In the genomic region with DNA sequence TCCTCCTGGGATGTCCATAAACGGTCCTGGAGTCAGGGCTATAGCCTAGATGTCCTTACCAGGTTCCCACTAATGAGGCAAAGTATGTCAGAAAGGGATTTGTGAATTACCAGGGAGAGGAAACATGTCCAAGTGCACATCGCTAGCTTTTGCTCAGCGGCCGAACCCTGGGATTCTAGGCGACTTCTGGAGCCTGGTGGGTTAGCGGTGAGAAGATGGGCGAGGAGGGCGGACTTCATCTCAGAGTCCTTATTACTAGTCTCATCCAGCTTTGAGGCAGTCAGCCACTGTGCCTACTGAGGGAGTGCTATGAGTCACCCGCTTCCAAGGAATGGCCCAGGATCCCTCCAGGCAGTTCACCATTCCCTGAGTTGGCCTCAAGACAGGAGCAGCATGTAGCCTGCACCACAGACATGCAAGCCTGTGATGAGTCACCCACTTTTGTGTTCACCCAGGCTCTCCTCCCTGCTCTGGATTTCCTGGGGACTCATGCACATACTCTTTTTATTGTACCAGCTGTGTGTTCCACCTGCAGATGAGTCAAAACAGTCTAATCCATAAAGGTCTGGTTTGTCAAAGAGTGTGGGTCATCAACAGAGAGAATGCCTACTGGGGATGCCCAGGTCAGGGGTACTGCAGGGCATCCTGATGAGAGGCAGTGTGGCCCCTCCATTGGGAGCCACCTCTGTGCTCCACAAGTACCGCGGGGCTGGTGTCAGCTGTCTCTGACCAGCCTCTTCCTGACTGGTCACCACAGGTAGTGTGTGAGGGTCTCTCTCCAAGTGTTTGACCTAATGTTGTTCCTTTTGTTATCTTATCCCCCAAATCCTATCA, we compare ENCODE assay signal across 1 cellular context.
A peak's percentile ranks its signal among the peaks of the same experiment; 100 is the strongest.
TF ChIP-seq lines count a peak whose summit lies in the region.

No MANE protein-coding gene starts in this region.

TF ChIP-seq in HEK293, 187 proteins besides CTCF, POLR2A, EP300 and RAD21 (continued from another document and continues in another):
- TF ChIP-seq, protein P1, sequence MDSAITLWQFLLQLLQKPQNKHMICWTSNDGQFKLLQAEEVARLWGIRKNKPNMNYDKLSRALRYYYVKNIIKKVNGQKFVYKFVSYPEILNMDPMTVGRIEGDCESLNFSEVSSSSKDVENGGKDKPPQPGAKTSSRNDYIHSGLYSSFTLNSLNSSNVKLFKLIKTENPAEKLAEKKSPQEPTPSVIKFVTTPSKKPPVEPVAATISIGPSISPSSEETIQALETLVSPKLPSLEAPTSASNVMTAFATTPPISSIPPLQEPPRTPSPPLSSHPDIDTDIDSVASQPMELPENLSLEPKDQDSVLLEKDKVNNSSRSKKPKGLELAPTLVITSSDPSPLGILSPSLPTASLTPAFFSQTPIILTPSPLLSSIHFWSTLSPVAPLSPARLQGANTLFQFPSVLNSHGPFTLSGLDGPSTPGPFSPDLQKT (IDR thresholded peaks at IDR 0.05; ENCODE audit: borderline replicate concordance, low read depth, low read length), result no peak
- TF ChIP-seq, protein P2, sequence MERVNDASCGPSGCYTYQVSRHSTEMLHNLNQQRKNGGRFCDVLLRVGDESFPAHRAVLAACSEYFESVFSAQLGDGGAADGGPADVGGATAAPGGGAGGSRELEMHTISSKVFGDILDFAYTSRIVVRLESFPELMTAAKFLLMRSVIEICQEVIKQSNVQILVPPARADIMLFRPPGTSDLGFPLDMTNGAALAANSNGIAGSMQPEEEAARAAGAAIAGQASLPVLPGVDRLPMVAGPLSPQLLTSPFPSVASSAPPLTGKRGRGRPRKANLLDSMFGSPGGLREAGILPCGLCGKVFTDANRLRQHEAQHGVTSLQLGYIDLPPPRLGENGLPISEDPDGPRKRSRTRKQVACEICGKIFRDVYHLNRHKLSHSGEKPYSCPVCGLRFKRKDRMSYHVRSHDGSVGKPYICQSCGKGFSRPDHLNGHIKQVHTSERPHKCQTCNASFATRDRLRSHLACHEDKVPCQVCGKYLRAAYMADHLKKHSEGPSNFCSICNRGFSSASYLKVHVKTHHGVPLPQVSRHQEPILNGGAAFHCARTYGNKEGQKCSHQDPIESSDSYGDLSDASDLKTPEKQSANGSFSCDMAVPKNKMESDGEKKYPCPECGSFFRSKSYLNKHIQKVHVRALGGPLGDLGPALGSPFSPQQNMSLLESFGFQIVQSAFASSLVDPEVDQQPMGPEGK (tag by site-specific recombination; IDR thresholded peaks at IDR 0.05), result no peak
- no peak for TF ChIP-seq ZNF654 (tag by site-specific recombination; IDR thresholded peaks at IDR 0.05; ENCODE audit: low read depth)
- TF ChIP-seq BCL11A (tag by site-specific recombination; IDR thresholded peaks at IDR 0.05; ENCODE audit: low read depth), result no peak
- TF ChIP-seq ZNF366 (tag by site-specific recombination; conservative IDR thresholded peaks at IDR 0.05), result peak; percentile 75
- no peak; the same call in 1 of the 2 replicates for TF ChIP-seq ZNF335 (tag by site-specific recombination; conservative IDR thresholded peaks at IDR 0.05)
- no peak for TF ChIP-seq ZNF76 (tag by site-specific recombination; IDR thresholded peaks at IDR 0.05; ENCODE audit: borderline replicate concordance, low read depth)
- no peak for TF ChIP-seq ZNF175 (tag by site-specific recombination; IDR thresholded peaks at IDR 0.05)
- TF ChIP-seq KLF9 (tag by site-specific recombination; IDR thresholded peaks at IDR 0.05; ENCODE audit: low read depth), result no peak
- no peak for TF ChIP-seq ZNF23 (tag by site-specific recombination; IDR thresholded peaks at IDR 0.05; ENCODE audit: borderline replicate concordance)
- no peak for TF ChIP-seq ZNF350 (tag by site-specific recombination; IDR thresholded peaks at IDR 0.05)
- TF ChIP-seq, protein P3, sequence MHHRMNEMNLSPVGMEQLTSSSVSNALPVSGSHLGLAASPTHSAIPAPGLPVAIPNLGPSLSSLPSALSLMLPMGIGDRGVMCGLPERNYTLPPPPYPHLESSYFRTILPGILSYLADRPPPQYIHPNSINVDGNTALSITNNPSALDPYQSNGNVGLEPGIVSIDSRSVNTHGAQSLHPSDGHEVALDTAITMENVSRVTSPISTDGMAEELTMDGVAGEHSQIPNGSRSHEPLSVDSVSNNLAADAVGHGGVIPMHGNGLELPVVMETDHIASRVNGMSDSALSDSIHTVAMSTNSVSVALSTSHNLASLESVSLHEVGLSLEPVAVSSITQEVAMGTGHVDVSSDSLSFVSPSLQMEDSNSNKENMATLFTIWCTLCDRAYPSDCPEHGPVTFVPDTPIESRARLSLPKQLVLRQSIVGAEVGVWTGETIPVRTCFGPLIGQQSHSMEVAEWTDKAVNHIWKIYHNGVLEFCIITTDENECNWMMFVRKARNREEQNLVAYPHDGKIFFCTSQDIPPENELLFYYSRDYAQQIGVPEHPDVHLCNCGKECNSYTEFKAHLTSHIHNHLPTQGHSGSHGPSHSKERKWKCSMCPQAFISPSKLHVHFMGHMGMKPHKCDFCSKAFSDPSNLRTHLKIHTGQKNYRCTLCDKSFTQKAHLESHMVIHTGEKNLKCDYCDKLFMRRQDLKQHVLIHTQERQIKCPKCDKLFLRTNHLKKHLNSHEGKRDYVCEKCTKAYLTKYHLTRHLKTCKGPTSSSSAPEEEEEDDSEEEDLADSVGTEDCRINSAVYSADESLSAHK (tag by site-specific recombination; IDR thresholded peaks at IDR 0.05), result no peak
- no peak for TF ChIP-seq ZNF830 (tag by site-specific recombination; IDR thresholded peaks at IDR 0.05; ENCODE audit: low read depth)
- no peak for TF ChIP-seq KLF1 (tag by site-specific recombination; IDR thresholded peaks at IDR 0.05)
- no peak for TF ChIP-seq ZBTB1 (tag by site-specific recombination; IDR thresholded peaks at IDR 0.05)
- TF ChIP-seq HOXC10 (CRISPR knock-in tag; IDR thresholded peaks at IDR 0.05), result no peak
- TF ChIP-seq ZNF521 (tag by site-specific recombination; IDR thresholded peaks at IDR 0.05), result no peak
- TF ChIP-seq ZNF510 (tag by site-specific recombination; IDR thresholded peaks at IDR 0.05; ENCODE audit: insufficient replicate concordance), result no peak
- TF ChIP-seq, protein P4, sequence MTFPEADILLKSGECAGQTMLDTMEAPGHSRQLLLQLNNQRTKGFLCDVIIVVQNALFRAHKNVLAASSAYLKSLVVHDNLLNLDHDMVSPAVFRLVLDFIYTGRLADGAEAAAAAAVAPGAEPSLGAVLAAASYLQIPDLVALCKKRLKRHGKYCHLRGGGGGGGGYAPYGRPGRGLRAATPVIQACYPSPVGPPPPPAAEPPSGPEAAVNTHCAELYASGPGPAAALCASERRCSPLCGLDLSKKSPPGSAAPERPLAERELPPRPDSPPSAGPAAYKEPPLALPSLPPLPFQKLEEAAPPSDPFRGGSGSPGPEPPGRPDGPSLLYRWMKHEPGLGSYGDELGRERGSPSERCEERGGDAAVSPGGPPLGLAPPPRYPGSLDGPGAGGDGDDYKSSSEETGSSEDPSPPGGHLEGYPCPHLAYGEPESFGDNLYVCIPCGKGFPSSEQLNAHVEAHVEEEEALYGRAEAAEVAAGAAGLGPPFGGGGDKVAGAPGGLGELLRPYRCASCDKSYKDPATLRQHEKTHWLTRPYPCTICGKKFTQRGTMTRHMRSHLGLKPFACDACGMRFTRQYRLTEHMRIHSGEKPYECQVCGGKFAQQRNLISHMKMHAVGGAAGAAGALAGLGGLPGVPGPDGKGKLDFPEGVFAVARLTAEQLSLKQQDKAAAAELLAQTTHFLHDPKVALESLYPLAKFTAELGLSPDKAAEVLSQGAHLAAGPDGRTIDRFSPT (tag by site-specific recombination; IDR thresholded peaks at IDR 0.05), result peak; percentile 63
- TF ChIP-seq ZNF600 (tag by site-specific recombination; IDR thresholded peaks at IDR 0.05), result peak; percentile 98
- TF ChIP-seq ZNF529 (tag by site-specific recombination; IDR thresholded peaks at IDR 0.05; ENCODE audit: insufficient replicate concordance), result no peak
- TF ChIP-seq, protein P5, sequence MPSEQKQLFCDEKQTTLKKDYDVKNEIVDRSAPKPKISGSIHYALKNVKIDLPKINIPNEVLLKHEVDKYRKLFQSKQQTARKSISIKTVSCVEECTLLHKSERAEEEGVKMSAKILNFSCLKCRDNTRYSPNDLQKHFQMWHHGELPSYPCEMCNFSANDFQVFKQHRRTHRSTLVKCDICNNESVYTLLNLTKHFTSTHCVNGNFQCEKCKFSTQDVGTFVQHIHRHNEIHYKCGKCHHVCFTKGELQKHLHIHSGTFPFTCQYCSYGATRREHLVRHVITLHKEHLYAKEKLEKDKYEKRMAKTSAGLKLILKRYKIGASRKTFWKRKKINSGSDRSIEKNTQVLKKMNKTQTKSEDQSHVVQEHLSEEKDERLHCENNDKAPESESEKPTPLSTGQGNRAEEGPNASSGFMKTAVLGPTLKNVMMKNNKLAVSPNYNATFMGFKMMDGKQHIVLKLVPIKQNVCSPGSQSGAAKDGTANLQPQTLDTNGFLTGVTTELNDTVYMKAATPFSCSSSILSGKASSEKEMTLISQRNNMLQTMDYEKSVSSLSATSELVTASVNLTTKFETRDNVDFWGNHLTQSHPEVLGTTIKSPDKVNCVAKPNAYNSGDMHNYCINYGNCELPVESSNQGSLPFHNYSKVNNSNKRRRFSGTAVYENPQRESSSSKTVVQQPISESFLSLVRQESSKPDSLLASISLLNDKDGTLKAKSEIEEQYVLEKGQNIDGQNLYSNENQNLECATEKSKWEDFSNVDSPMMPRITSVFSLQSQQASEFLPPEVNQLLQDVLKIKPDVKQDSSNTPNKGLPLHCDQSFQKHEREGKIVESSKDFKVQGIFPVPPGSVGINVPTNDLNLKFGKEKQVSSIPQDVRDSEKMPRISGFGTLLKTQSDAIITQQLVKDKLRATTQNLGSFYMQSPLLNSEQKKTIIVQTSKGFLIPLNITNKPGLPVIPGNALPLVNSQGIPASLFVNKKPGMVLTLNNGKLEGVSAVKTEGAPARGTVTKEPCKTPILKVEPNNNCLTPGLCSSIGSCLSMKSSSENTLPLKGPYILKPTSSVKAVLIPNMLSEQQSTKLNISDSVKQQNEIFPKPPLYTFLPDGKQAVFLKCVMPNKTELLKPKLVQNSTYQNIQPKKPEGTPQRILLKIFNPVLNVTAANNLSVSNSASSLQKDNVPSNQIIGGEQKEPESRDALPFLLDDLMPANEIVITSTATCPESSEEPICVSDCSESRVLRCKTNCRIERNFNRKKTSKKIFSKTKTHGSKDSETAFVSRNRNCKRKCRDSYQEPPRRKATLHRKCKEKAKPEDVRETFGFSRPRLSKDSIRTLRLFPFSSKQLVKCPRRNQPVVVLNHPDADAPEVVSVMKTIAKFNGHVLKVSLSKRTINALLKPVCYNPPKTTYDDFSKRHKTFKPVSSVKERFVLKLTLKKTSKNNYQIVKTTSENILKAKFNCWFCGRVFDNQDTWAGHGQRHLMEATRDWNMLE (tag by site-specific recombination; conservative IDR thresholded peaks at IDR 0.05; ENCODE audit: low read depth), result no peak
- TF ChIP-seq ZNF324 (tag by site-specific recombination; IDR thresholded peaks at IDR 0.05), result no peak
- TF ChIP-seq ZNF311 (tag by site-specific recombination; IDR thresholded peaks at IDR 0.05; ENCODE audit: borderline replicate concordance), result no peak
- no peak for TF ChIP-seq ZNF221 (tag by site-specific recombination; IDR thresholded peaks at IDR 0.05; ENCODE audit: borderline replicate concordance)
- no peak for TF ChIP-seq ZNF48 (tag by site-specific recombination; IDR thresholded peaks at IDR 0.05)
- TF ChIP-seq, protein P6, sequence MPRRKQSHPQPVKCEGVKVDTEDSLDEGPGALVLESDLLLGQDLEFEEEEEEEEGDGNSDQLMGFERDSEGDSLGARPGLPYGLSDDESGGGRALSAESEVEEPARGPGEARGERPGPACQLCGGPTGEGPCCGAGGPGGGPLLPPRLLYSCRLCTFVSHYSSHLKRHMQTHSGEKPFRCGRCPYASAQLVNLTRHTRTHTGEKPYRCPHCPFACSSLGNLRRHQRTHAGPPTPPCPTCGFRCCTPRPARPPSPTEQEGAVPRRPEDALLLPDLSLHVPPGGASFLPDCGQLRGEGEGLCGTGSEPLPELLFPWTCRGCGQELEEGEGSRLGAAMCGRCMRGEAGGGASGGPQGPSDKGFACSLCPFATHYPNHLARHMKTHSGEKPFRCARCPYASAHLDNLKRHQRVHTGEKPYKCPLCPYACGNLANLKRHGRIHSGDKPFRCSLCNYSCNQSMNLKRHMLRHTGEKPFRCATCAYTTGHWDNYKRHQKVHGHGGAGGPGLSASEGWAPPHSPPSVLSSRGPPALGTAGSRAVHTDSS (tag by site-specific recombination; IDR thresholded peaks at IDR 0.05), result no peak
- TF ChIP-seq, protein P7, sequence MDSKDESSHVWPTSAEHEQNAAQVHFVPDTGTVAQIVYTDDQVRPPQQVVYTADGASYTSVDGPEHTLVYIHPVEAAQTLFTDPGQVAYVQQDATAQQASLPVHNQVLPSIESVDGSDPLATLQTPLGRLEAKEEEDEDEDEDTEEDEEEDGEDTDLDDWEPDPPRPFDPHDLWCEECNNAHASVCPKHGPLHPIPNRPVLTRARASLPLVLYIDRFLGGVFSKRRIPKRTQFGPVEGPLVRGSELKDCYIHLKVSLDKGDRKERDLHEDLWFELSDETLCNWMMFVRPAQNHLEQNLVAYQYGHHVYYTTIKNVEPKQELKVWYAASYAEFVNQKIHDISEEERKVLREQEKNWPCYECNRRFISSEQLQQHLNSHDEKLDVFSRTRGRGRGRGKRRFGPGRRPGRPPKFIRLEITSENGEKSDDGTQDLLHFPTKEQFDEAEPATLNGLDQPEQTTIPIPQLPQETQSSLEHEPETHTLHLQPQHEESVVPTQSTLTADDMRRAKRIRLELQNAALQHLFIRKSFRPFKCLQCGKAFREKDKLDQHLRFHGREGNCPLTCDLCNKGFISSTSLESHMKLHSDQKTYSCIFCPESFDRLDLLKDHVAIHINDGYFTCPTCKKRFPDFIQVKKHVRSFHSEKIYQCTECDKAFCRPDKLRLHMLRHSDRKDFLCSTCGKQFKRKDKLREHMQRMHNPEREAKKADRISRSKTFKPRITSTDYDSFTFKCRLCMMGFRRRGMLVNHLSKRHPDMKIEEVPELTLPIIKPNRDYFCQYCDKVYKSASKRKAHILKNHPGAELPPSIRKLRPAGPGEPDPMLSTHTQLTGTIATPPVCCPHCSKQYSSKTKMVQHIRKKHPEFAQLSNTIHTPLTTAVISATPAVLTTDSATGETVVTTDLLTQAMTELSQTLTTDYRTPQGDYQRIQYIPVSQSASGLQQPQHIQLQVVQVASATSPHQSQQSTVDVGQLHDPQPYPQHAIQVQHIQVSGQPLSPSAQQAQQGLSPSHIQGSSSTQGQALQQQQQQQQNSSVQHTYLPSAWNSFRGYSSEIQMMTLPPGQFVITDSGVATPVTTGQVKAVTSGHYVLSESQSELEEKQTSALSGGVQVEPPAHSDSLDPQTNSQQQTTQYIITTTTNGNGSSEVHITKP (tag by site-specific recombination; IDR thresholded peaks at IDR 0.05), result peak; percentile 71
- no peak for TF ChIP-seq MEIS1 (CRISPR knock-in tag; IDR thresholded peaks at IDR 0.05; ENCODE audit: borderline replicate concordance)
